19 cellular contexts compared by ENCODE assay signal in genomic region chr12:102634216-102634615, GRCh38.
A peak's percentile ranks its signal among the peaks of the same experiment; 100 is the strongest.
DNase-seq lines count a peak whose midpoint lies in the region; ATAC-seq and TF ChIP-seq lines count a peak whose summit lies in the region.
"Had no signal": no experiment of that assay in that cellular context is flagged by ENCODE, and none has a peak within 500 bp of the region (broad histone marks: within the 10 kb centered on the region; RNA-seq: fewer than 3 reads in every experiment).

No MANE protein-coding gene starts in this region.

- peak; percentile 63 for ATAC-seq in SK-N-SH treated with all-trans-retinoic acid at 6 μM for 48 hours
- ATAC-seq: Right ventricle myocardium inferior, T-helper 17 cell had no signal

- DNase-seq in ELR (ENCODE audit: low read depth) (peak; percentile 47), fibroblast of the aortic adventitia (ENCODE audit: low read depth) (peak; percentile 26), skeletal muscle cell (ENCODE audit: low read depth) (peak; percentile 22), A172 (ENCODE audit: low spot score) (no peak), NCI-H524 (lab: John Stamatoyannopoulos, UW) (no peak), DMS153 treated with DMSO at 0.1 percent for 48 hours (lab: John Stamatoyannopoulos, UW; ENCODE audit: unreplicated experiment) (no peak), occipital lobe (lab: John Stamatoyannopoulos, UW) (no peak)
- DNase-seq: activated effector memory CD4-positive, alpha-beta T cell treated with Interleukin-2 at 50 U/mL for 16 hours; CD4-positive, CD25-positive, alpha-beta regulatory T cell; colonic mucosa; DND-41; heart left ventricle; KG1; kidney; NCI-H1417 treated with DMSO at 0.1 percent for 48 hours; NCI-H345; T-helper 17 cell had no signal

- TF ChIP-seq CTCF in fibroblast of the aortic adventitia (IDR thresholded peaks at IDR 0.05; ENCODE audit: insufficient read depth, low read length), result no peak

- H3K4me3 ChIP-seq in fibroblast of the aortic adventitia (ENCODE audit: low read depth, low read length), result no peak overlapping the region
- no peak overlapping the region for H3K4me3 ChIP-seq in skeletal muscle cell (ENCODE audit: low read depth, low read length)
- H3K4me3 ChIP-seq: colonic mucosa, heart left ventricle had no signal

TF ChIP-seq in SK-N-SH treated with all-trans-retinoic acid at 6 μM for 48 hours, 23 proteins besides CTCF, POLR2A, EP300 and RAD21:
- TF ChIP-seq, protein P1, sequence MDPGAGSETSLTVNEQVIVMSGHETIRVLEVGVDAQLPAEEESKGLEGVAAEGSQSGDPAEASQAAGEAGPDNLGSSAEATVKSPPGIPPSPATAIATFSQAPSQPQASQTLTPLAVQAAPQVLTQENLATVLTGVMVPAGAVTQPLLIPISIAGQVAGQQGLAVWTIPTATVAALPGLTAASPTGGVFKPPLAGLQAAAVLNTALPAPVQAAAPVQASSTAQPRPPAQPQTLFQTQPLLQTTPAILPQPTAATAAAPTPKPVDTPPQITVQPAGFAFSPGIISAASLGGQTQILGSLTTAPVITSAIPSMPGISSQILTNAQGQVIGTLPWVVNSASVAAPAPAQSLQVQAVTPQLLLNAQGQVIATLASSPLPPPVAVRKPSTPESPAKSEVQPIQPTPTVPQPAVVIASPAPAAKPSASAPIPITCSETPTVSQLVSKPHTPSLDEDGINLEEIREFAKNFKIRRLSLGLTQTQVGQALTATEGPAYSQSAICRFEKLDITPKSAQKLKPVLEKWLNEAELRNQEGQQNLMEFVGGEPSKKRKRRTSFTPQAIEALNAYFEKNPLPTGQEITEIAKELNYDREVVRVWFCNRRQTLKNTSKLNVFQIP (CRISPR knock-in tag; IDR thresholded peaks at IDR 0.05; ENCODE audit: borderline replicate concordance, low read depth), result no peak
- TF ChIP-seq CSDC2 (CRISPR knock-in tag; IDR thresholded peaks at IDR 0.05) (no peak), PPARA (CRISPR knock-in tag; IDR thresholded peaks at IDR 0.05; ENCODE audit: borderline replicate concordance) (no peak), TOX (CRISPR knock-in tag; IDR thresholded peaks at IDR 0.05; ENCODE audit: borderline replicate concordance) (no peak), ZFP30 (CRISPR knock-in tag; IDR thresholded peaks at IDR 0.05) (no peak), RARB (CRISPR knock-in tag; IDR thresholded peaks at IDR 0.05) (no peak), OSR1 (CRISPR knock-in tag; IDR thresholded peaks at IDR 0.05) (no peak)
- TF ChIP-seq, protein P2, sequence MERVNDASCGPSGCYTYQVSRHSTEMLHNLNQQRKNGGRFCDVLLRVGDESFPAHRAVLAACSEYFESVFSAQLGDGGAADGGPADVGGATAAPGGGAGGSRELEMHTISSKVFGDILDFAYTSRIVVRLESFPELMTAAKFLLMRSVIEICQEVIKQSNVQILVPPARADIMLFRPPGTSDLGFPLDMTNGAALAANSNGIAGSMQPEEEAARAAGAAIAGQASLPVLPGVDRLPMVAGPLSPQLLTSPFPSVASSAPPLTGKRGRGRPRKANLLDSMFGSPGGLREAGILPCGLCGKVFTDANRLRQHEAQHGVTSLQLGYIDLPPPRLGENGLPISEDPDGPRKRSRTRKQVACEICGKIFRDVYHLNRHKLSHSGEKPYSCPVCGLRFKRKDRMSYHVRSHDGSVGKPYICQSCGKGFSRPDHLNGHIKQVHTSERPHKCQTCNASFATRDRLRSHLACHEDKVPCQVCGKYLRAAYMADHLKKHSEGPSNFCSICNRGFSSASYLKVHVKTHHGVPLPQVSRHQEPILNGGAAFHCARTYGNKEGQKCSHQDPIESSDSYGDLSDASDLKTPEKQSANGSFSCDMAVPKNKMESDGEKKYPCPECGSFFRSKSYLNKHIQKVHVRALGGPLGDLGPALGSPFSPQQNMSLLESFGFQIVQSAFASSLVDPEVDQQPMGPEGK (CRISPR knock-in tag; IDR thresholded peaks at IDR 0.05; ENCODE audit: borderline replicate concordance), result no peak
- TF ChIP-seq, protein P3, sequence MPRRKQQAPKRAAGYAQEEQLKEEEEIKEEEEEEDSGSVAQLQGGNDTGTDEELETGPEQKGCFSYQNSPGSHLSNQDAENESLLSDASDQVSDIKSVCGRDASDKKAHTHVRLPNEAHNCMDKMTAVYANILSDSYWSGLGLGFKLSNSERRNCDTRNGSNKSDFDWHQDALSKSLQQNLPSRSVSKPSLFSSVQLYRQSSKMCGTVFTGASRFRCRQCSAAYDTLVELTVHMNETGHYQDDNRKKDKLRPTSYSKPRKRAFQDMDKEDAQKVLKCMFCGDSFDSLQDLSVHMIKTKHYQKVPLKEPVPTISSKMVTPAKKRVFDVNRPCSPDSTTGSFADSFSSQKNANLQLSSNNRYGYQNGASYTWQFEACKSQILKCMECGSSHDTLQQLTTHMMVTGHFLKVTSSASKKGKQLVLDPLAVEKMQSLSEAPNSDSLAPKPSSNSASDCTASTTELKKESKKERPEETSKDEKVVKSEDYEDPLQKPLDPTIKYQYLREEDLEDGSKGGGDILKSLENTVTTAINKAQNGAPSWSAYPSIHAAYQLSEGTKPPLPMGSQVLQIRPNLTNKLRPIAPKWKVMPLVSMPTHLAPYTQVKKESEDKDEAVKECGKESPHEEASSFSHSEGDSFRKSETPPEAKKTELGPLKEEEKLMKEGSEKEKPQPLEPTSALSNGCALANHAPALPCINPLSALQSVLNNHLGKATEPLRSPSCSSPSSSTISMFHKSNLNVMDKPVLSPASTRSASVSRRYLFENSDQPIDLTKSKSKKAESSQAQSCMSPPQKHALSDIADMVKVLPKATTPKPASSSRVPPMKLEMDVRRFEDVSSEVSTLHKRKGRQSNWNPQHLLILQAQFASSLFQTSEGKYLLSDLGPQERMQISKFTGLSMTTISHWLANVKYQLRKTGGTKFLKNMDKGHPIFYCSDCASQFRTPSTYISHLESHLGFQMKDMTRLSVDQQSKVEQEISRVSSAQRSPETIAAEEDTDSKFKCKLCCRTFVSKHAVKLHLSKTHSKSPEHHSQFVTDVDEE (CRISPR knock-in tag; IDR thresholded peaks at IDR 0.05), result no peak
- TF ChIP-seq, protein P4, sequence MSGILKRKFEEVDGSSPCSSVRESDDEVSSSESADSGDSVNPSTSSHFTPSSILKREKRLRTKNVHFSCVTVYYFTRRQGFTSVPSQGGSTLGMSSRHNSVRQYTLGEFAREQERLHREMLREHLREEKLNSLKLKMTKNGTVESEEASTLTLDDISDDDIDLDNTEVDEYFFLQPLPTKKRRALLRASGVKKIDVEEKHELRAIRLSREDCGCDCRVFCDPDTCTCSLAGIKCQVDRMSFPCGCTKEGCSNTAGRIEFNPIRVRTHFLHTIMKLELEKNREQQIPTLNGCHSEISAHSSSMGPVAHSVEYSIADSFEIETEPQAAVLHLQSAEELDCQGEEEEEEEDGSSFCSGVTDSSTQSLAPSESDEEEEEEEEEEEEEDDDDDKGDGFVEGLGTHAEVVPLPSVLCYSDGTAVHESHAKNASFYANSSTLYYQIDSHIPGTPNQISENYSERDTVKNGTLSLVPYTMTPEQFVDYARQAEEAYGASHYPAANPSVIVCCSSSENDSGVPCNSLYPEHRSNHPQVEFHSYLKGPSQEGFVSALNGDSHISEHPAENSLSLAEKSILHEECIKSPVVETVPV (CRISPR knock-in tag; IDR thresholded peaks at IDR 0.05), result no peak
- TF ChIP-seq, protein P5, sequence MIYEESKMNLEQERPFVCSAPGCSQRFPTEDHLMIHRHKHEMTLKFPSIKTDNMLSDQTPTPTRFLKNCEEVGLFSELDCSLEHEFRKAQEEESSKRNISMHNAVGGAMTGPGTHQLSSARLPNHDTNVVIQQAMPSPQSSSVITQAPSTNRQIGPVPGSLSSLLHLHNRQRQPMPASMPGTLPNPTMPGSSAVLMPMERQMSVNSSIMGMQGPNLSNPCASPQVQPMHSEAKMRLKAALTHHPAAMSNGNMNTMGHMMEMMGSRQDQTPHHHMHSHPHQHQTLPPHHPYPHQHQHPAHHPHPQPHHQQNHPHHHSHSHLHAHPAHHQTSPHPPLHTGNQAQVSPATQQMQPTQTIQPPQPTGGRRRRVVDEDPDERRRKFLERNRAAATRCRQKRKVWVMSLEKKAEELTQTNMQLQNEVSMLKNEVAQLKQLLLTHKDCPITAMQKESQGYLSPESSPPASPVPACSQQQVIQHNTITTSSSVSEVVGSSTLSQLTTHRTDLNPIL (CRISPR knock-in tag; IDR thresholded peaks at IDR 0.05; ENCODE audit: low read depth), result no peak

Comparison
In these comparisons a context has a peak if more than half of its experiments do, and no peak if none do; other contexts are left out.
1. DNase-seq: peak in ELR (single experiment), fibroblast of the aortic adventitia (single experiment) and skeletal muscle cell (single experiment); none in A172 (single experiment), NCI-H524 (0 of 2), DMS153 treated with DMSO at 0.1 percent for 48 hours (single experiment) and occipital lobe (single experiment).